ENCODE assay signal across 8 cellular contexts in the genomic region with DNA sequence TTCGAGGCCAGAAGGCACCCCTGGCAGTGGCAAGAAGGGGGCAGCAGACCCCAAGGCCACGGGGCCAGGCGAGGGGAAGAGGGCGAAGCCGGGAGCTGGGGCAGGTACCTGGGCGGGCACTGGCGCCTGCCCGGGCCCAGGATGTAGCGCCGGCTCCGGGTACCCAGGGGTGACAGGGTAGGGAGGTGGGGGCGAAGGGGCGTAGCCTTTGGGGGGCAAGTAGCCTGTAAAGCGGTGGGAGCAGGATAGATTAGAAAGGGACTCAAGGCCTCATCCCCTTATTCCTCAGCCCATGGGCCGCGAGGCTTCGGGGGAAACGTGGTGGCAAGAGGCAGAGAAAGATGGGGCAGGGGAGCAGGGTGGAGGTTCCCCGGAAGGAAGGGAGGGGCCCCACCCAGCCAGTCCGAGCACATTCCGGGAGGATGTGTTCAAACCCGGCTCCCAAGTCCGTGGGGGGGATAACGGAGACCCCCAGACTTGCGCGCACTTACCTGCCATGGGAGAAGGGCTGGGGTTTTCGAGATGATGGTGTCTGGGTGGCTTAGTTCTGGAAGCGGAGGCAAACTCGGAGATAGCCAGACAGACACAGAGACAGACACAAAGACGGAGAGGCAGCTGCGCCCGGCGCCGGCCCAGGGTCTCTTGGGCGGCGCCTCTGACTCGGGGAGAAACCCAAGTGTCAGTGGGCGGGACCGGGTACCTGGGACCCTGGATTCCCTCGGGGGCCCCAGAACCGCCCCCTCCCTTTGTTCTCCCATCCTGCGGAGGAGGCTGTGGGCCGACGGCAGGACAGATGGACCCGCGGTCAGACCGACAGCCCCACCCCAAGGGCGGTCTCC. TPM values are rescaled to one million over a fixed set of nuclear protein-coding genes. Genes with fewer than 3 reads are reported as not detected.
DNase-seq lines count a peak whose midpoint lies in the region; ATAC-seq and TF ChIP-seq lines count a peak whose summit lies in the region.

No MANE protein-coding gene starts in this region.

- H3K27ac Mint-ChIP-seq in CD4-positive, alpha-beta T cell, result peak overlapping the region; percentile 94

- no peaks in the 10 kb centered on the region for H3K9me3 ChIP-seq in CD4-positive, alpha-beta T cell (ENCODE audit: control insufficient read depth, low read length)
- no peaks in the 10 kb centered on the region for H3K9me3 ChIP-seq in colonic mucosa

- peaks cover 36% of the 10 kb centered on the region for H3K4me1 Mint-ChIP-seq in CD4-positive, alpha-beta T cell (ENCODE audit: low read depth)

- no peak overlapping the region for H3K18ac ChIP-seq in mesendoderm (ENCODE audit: low read length)

- no peak for TF ChIP-seq CTCF in CD4-positive, alpha-beta T cell (IDR thresholded peaks at IDR 0.05)
- TF ChIP-seq CTCF in colonic mucosa (IDR thresholded peaks at IDR 0.05), result no peak

- H2AK5ac ChIP-seq in mesendoderm (ENCODE audit: low read length), result peak overlapping the region; percentile 51

- H4K8ac ChIP-seq in mesendoderm (ENCODE audit: low read depth, low read length), result no peak overlapping the region

- H3K27me3 ChIP-seq in CD4-positive, alpha-beta T cell (ENCODE audit: control insufficient read depth, insufficient read depth, low read length), result no peaks in the 10 kb centered on the region
- no peaks in the 10 kb centered on the region for H3K27me3 ChIP-seq in colonic mucosa
- H3K27me3 ChIP-seq in mesendoderm (ENCODE audit: insufficient read depth, low read length, poor library complexity), result no peaks in the 10 kb centered on the region

- peaks cover 48% of the 10 kb centered on the region for H3K36me3 Mint-ChIP-seq in CD4-positive, alpha-beta T cell (ENCODE audit: low read depth)

- H3K4me1 ChIP-seq in colonic mucosa (no peaks in the 10 kb centered on the region), mesendoderm (ENCODE audit: control insufficient read depth, low read depth, low read length) (no peaks in the 10 kb centered on the region)

- H2BK15ac ChIP-seq in mesendoderm (replicated peaks; ENCODE audit: low read depth), result no peak overlapping the region

- H3K36me3 ChIP-seq in colonic mucosa (peaks cover 6% of the 10 kb centered on the region), mesendoderm (ENCODE audit: control insufficient read depth, insufficient read depth, low read length) (peaks cover 1% of the 10 kb centered on the region)

- no peaks in the 10 kb centered on the region for H3K9me3 Mint-ChIP-seq in CD4-positive, alpha-beta T cell

- H2BK5ac ChIP-seq in mesendoderm (ENCODE audit: low read length), result no peak overlapping the region

- H3K79me2 ChIP-seq in mesendoderm (ENCODE audit: control insufficient read depth, insufficient read depth, low read length), result no peaks in the 10 kb centered on the region

- POLR2A ChIA-PET in CD4-positive, alpha-beta T cell (lab: Charles Lee), result interaction anchor here (0.8 to 2.9 kb wide), 6 partner anchors 9 to 294 kb away, joined by 3 to 31 read pairs (median 8); a partner anchor contains a TSS

- DNase-seq in CD4-positive, alpha-beta T cell, result peak in 8 of 10 experiments; percentile 44 to 69 (median 60)
- DNase-seq in T-helper 9 cell, result peak; percentile 68
- DNase-seq in colonic mucosa, result peak; percentile 43
- DNase-seq in mesendoderm, result peak; percentile 66
- peak; percentile 50 for DNase-seq in stimulated activated naive CD4-positive, alpha-beta T cell treated with Interleukin-2 at 50 U/mL for 16 hours (lab: John Stamatoyannopoulos, UW)
- no peak for DNase-seq in pons (ENCODE audit: low spot score)

- H3K79me1 ChIP-seq in mesendoderm (ENCODE audit: low read length), result no peaks in the 10 kb centered on the region

- intact Hi-C loops in CD4-positive, alpha-beta T cell (cut with DNase I, micrococcal nuclease), result loop anchor here (1.0 to 5.0 kb wide), 3 partner anchors 10 to 38 kb away; a partner anchor contains a TSS
- intact Hi-C loops in colonic mucosa (cut with DNase I), result no loop called here

- no peaks in the 10 kb centered on the region for H3K27me3 Mint-ChIP-seq in CD4-positive, alpha-beta T cell

- H3K56ac ChIP-seq in mesendoderm (ENCODE audit: low read length), result peak overlapping the region; percentile 91

- CTCF ChIA-PET in CD4-positive, alpha-beta T cell (lab: Charles Lee), result interaction anchor here (1.1 to 1.8 kb wide), 4 partner anchors 10 to 43 kb away, joined by 4 to 10 read pairs (median 7); a partner anchor contains a TSS

- H3K4me3 ChIP-seq in colonic mucosa, result peak overlapping the region; percentile 60
- peak overlapping the region; percentile 40 for H3K4me3 ChIP-seq in mesendoderm (ENCODE audit: low read length)

- H2BK120ac ChIP-seq in mesendoderm (ENCODE audit: low read depth, low read length), result no peak overlapping the region

- peak; percentile 69 for ATAC-seq in CD4-positive, alpha-beta T cell (ENCODE audit: poor library complexity)
- ATAC-seq in GM19438 (IDR thresholded peaks at IDR 0.05; ENCODE audit: low read depth, unreplicated experiment) (peak; percentile 44), HG03571 (IDR thresholded peaks at IDR 0.05; ENCODE audit: unreplicated experiment) (peak; percentile 41)

- peak overlapping the region; percentile 79 for H3K27ac ChIP-seq in CD4-positive, alpha-beta T cell (ENCODE audit: low read depth, low read length)
- peak overlapping the region; percentile 97 for H3K27ac ChIP-seq in colonic mucosa
- H3K27ac ChIP-seq in mesendoderm (ENCODE audit: low read depth, low read length), result no peak overlapping the region

- peak overlapping the region; percentile 30 for H3K4me2 ChIP-seq in mesendoderm (ENCODE audit: low read length)

- peak overlapping the region; percentile 96 for H3K4me3 Mint-ChIP-seq in CD4-positive, alpha-beta T cell

- H3K9ac ChIP-seq in colonic mucosa (ENCODE audit: low read depth in 2 of 2, low read length in 2 of 2) (peak overlapping the region; percentile 73 to 77), mesendoderm (ENCODE audit: low read length) (peak overlapping the region; percentile 63)

- peak overlapping the region; percentile 39 for H3K4ac ChIP-seq in mesendoderm (ENCODE audit: low read depth, low read length)

- H3K23ac ChIP-seq in mesendoderm (ENCODE audit: low read length), result no peak overlapping the region

- no CpG with 5 or more reads among the region's 48 CpGs for whole genome bisulfite sequencing in mesendoderm (ENCODE audit: extremely low coverage, insufficient coverage, low lambda C conversion rate)

- H4K5ac ChIP-seq in mesendoderm (ENCODE audit: low read length), result no peak overlapping the region

RNA-seq across cellular contexts. Expression of a gene that starts 0.5 kb away (rescaled TPM):
- total RNA-seq in CD4-positive, alpha-beta T cell, result 10 to 100 TPM; 66.3 to 70.3 TPM
- total RNA-seq in colonic mucosa, result 10 to 100 TPM; 11.0 to 12.0 TPM
- polyA plus RNA-seq in mesendoderm (2013, experiment 1 of 2), result 36.2 TPM
- 36.5 TPM for polyA plus RNA-seq in mesendoderm (2013, experiment 2 of 2)

RNA-seq across cellular contexts. Expression of a gene that starts 10.1 kb away (rescaled TPM):
- 10 to 100 TPM; 29.0 to 29.4 TPM for total RNA-seq in CD4-positive, alpha-beta T cell
- total RNA-seq in colonic mucosa, result 100 to 1,000 TPM in 1 of 2 donors, 10 to 100 TPM in 1; 88.2 to 101 TPM
- 101 TPM for polyA plus RNA-seq in mesendoderm (2013, experiment 1 of 2)
- polyA plus RNA-seq in mesendoderm (2013, experiment 2 of 2), result 100 TPM

RNA-seq across cellular contexts. Expression of a gene that starts 12.9 kb away (rescaled TPM):
- total RNA-seq in CD4-positive, alpha-beta T cell, result 10 to 100 TPM; 11.0 to 12.4 TPM
- total RNA-seq in colonic mucosa, result 10 to 100 TPM; 18.0 to 22.6 TPM
- polyA plus RNA-seq in mesendoderm (2013, experiment 1 of 2), result 1.7 TPM
- 1.8 TPM for polyA plus RNA-seq in mesendoderm (2013, experiment 2 of 2)

RNA-seq across cellular contexts. Expression of a gene that starts 13.8 kb away (rescaled TPM):
- 1 to 10 TPM; 7.6 to 8.4 TPM for total RNA-seq in CD4-positive, alpha-beta T cell
- 1 to 10 TPM; 2.5 to 5.0 TPM for total RNA-seq in colonic mucosa
- polyA plus RNA-seq in mesendoderm (2013, experiment 1 of 2), result 9.3 TPM
- polyA plus RNA-seq in mesendoderm (2013, experiment 2 of 2), result 9.1 TPM

RNA-seq across cellular contexts. Expression of a gene that starts 26.3 kb away (rescaled TPM):
- total RNA-seq in CD4-positive, alpha-beta T cell, result not detected
- total RNA-seq in colonic mucosa, result not detected
- 0.07 TPM for polyA plus RNA-seq in mesendoderm (2013, experiment 1 of 2)
- 0.06 TPM for polyA plus RNA-seq in mesendoderm (2013, experiment 2 of 2)

Comparison
In these comparisons a context has a peak if more than half of its experiments do, and no peak if none do; other contexts are left out.
1. RNA of a gene that starts 0.5 kb away (total RNA-seq): 66.3 to 70.3 TPM in CD4-positive, alpha-beta T cell; 11.0 to 12.0 TPM in colonic mucosa; every median in the first group is over 4 times any median in the second.
2. Peak in every context shown above with its lines, with median percentiles within 50 percentile points of each other: ATAC-seq.